28 cellular contexts compared by ENCODE assay signal in the genomic region with DNA sequence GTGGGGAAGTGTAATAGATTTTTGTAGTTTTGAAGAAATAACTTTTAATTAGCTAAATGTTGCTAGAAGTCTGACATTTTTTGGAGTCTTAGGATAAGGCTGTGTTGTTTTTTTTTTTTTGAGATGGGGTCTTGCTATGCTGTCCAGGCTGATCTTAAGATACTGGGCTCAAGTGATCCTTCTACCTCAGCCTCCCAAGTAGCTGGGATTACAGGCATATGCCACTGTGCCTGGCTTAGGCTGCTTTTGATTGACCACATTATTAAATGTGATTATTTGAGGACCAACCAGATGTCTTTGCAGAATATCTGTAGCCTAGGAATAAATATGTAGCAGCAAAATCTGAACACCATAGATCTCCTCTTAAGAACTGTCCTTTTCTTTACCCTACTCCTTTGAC.
"Had no signal": no experiment of that assay in that cellular context is flagged by ENCODE, and none has a peak within 500 bp of the region (broad histone marks: within the 10 kb centered on the region; RNA-seq: fewer than 3 reads in every experiment).

No MANE protein-coding gene starts in this region.

- H3K27ac Mint-ChIP-seq: activated CD4-positive, alpha-beta memory T cell treated with anti-CD3 and anti-CD28 coated beads for 36 hours; activated CD4-positive, alpha-beta T cell treated with anti-CD3 and anti-CD28 coated beads for 36 hours; activated CD4-positive, alpha-beta T cell treated with anti-CD3 and anti-CD28 coated beads, Interleukin-2, amount 10 ng/mL, durations not matched to agents 24 days and 14 days; activated naive CD8-positive, alpha-beta T cell; T-helper 17 cell; T-helper 2 cell treated with Interferon-gamma antibody and Interleukin-4, amounts not matched to agents 5 μg/mL and 100 μg/mL, for 36 hours had no signal

- H3K9me3 ChIP-seq: colonic mucosa, esophagus squamous epithelium, gastroesophageal sphincter had no signal

- DNase-seq: activated CD4-positive, alpha-beta memory T cell treated with anti-CD3 and anti-CD28 coated beads for 36 hours; activated CD4-positive, alpha-beta T cell treated with anti-CD3 and anti-CD28 coated beads for 36 hours; activated CD4-positive, alpha-beta T cell treated with anti-CD3 and anti-CD28 coated beads, Interleukin-2, amount 10 ng/mL, durations not matched to agents 24 days and 14 days; activated CD4-positive, CD25-positive, alpha-beta regulatory T cell; activated CD4-positive, CD25-positive, alpha-beta regulatory T cell treated with anti-CD3 and anti-CD28 coated beads, Interleukin-2, amount 50 U/mL, for 72 hours; activated CD8-positive, alpha-beta memory T cell treated with anti-CD3 and anti-CD28 coated beads for 24 hours; activated effector memory CD4-positive, alpha-beta T cell treated with Interleukin-2 at 50 U/mL for 16 hours; activated gamma-delta T cell treated with Interleukin-2 at 50 U/mL for 16 hours; activated naive CD4-positive, alpha-beta T cell treated with anti-CD3 and anti-CD28 coated beads, Interleukin-2, amount 50 U/mL, for 16 hours; activated naive CD4-positive, alpha-beta T cell treated with Interleukin-2 at 50 U/mL for 16 hours; activated T-cell treated with anti-CD3 and anti-CD28 coated beads, Interleukin-2, amount 50 U/mL, for 4 hours; amniotic stem cell; anterior cingulate cortex; caudate nucleus; colonic mucosa; effector CD8-positive, alpha-beta T cell; esophagus squamous epithelium; foreskin melanocyte; head of caudate nucleus; T-helper 1 cell; T-helper 17 cell; T1000; WERI-Rb-1 had no signal

- H3K4me3 Mint-ChIP-seq: activated CD4-positive, alpha-beta memory T cell treated with anti-CD3 and anti-CD28 coated beads for 36 hours; activated CD4-positive, alpha-beta T cell treated with anti-CD3 and anti-CD28 coated beads for 36 hours; activated CD4-positive, alpha-beta T cell treated with anti-CD3 and anti-CD28 coated beads, Interleukin-2, amount 10 ng/mL, durations not matched to agents 24 days and 14 days; activated naive CD8-positive, alpha-beta T cell; activated T-cell treated with anti-CD3 and anti-CD28 coated beads, Interleukin-2, amount 50 U/mL, for 4 hours; activated T-helper 17 cell treated with anti-CD3 and anti-CD28 coated beads, Interleukin-2, amount 50 U/mL, for 72 hours; T-helper 17 cell; T-helper 2 cell treated with Interferon-gamma antibody and Interleukin-4, amounts not matched to agents 5 μg/mL and 100 μg/mL, for 36 hours had no signal

- H3K9me3 Mint-ChIP-seq: activated CD4-positive, alpha-beta memory T cell treated with anti-CD3 and anti-CD28 coated beads for 36 hours; activated CD4-positive, alpha-beta T cell treated with anti-CD3 and anti-CD28 coated beads, Interleukin-2, amount 10 ng/mL, durations not matched to agents 24 days and 14 days; activated T-cell treated with anti-CD3 and anti-CD28 coated beads, Interleukin-2, amount 50 U/mL, for 4 hours; activated T-helper 17 cell treated with anti-CD3 and anti-CD28 coated beads, Interleukin-2, amount 50 U/mL, for 72 hours; T-helper 2 cell treated with Interferon-gamma antibody and Interleukin-4, amounts not matched to agents 5 μg/mL and 100 μg/mL, for 36 hours had no signal

- H3K27ac ChIP-seq: colonic mucosa, epithelial cell of prostate, esophagus squamous epithelium, gastroesophageal sphincter, WERI-Rb-1 had no signal

- H3K27me3 Mint-ChIP-seq: activated CD4-positive, alpha-beta memory T cell treated with anti-CD3 and anti-CD28 coated beads for 36 hours; activated CD4-positive, alpha-beta T cell treated with anti-CD3 and anti-CD28 coated beads for 36 hours; activated CD4-positive, alpha-beta T cell treated with anti-CD3 and anti-CD28 coated beads, Interleukin-2, amount 10 ng/mL, durations not matched to agents 24 days and 14 days; activated naive CD8-positive, alpha-beta T cell; activated T-helper 17 cell treated with anti-CD3 and anti-CD28 coated beads, Interleukin-2, amount 50 U/mL, for 72 hours; T-helper 17 cell had no signal

- H3K4me1 ChIP-seq: colonic mucosa, esophagus squamous epithelium, gastroesophageal sphincter had no signal

- H3K4me3 ChIP-seq: colonic mucosa, esophagus squamous epithelium, gastroesophageal sphincter had no signal

- ATAC-seq: activated CD4-positive, alpha-beta T cell treated with anti-CD3 and anti-CD28 coated beads for 36 hours; activated T-cell treated with anti-CD3 and anti-CD28 coated beads, Interleukin-2, amount 50 U/mL, for 4 hours; activated T-helper 17 cell treated with anti-CD3 and anti-CD28 coated beads, Interleukin-2, amount 50 U/mL, for 72 hours; gastroesophageal sphincter; T-helper 17 cell had no signal

- H3K4me1 Mint-ChIP-seq: activated CD4-positive, alpha-beta T cell treated with anti-CD3 and anti-CD28 coated beads for 36 hours; T-helper 17 cell had no signal
